ENCODE assay signal across 9 cellular contexts in the genomic region with DNA sequence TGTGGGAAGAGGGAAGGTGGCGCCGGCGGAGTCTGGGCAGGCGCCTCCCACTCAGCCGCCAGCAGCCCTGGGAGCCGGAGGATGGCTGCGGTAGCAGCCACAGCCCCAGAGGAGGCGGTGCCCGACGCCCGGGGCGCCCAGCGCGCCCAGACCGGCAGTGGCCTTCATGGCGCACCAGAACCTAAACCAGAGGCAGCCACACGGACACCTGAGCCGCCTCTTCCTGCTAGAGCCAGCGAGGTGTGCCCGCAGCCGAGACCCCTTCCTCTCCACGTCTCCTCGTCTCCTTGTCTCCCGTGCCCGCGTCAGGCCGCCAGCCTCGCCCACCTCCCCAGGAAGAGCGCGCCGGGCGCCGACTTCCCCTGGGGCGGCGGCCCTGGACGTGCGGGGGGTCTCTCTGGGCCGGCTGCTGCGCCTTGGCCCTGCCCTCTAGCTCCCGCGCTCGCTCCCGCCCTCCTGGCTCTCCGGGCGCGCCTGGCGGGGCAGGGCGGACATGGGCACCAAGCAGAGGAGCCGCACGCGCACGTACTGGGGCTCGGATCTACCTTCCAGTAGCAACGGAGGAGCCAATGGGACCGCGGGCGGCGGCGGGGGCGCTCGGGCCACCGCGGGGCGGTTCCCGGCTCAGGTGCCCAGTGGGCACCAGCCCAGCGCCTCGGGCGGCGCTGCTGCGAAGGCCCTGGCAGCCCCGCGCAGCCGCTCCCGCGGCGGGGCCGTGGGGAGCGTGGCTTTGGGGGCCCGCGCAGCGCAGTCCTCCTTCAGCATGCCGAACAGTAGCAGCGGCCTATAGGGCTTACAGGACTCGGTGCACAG. TPM values are rescaled to one million over a fixed set of nuclear protein-coding genes. Genes with fewer than 3 reads are reported as not detected.
DNase-seq lines count a peak whose midpoint lies in the region; ATAC-seq, FAIRE-seq and TF ChIP-seq lines count a peak whose summit lies in the region.
"Had no signal": no experiment of that assay in that cellular context is flagged by ENCODE, and none has a peak within 500 bp of the region (broad histone marks: within the 10 kb centered on the region; RNA-seq: fewer than 3 reads in every experiment).

No MANE protein-coding gene starts in this region.

- no peaks in the 10 kb centered on the region for H3K9me3 Mint-ChIP-seq in activated naive CD4-positive, alpha-beta T cell treated with anti-CD3 and anti-CD28 coated beads for 36 hours
- no peaks in the 10 kb centered on the region for H3K9me3 Mint-ChIP-seq in activated naive CD8-positive, alpha-beta T cell treated with anti-CD3 and anti-CD28 coated beads, Interleukin-2, amount 50 U/mL, for 24 hours

- peak; percentile 33 for TF ChIP-seq CTCF in left ventricle myocardium inferior (IDR thresholded peaks at IDR 0.05; ENCODE audit: borderline replicate concordance)
- TF ChIP-seq CTCF in pancreas (IDR thresholded peaks at IDR 0.05), result peak in 1 of 4 donors; percentile 9

- H3K4me1 Mint-ChIP-seq in activated naive CD4-positive, alpha-beta T cell treated with anti-CD3 and anti-CD28 coated beads for 36 hours (ENCODE audit: low read depth), result peaks cover 13% of the 10 kb centered on the region
- H3K4me1 Mint-ChIP-seq in activated naive CD8-positive, alpha-beta T cell treated with anti-CD3 and anti-CD28 coated beads, Interleukin-2, amount 50 U/mL, for 24 hours, result peaks cover 31% of the 10 kb centered on the region

- peaks cover 43% of the 10 kb centered on the region for H3K27me3 Mint-ChIP-seq in activated naive CD4-positive, alpha-beta T cell treated with anti-CD3 and anti-CD28 coated beads for 36 hours (ENCODE audit: low read depth)
- H3K27me3 Mint-ChIP-seq in activated naive CD8-positive, alpha-beta T cell treated with anti-CD3 and anti-CD28 coated beads, Interleukin-2, amount 50 U/mL, for 24 hours, result peaks cover 61% of the 10 kb centered on the region

- 0% methylated on average over 66 to 84 of the region's 84 CpGs for WGBS in pancreas, 2 donors

- no peaks in the 10 kb centered on the region for H3K9me3 ChIP-seq in left ventricle myocardium inferior (replicated peaks)
- no peaks in the 10 kb centered on the region for H3K9me3 ChIP-seq in pancreas

- peaks cover 28% of the 10 kb centered on the region for H3K4me1 ChIP-seq in left ventricle myocardium inferior
- H3K4me1 ChIP-seq in pancreas, result peaks cover 11 to 26% (median 16%) of the 10 kb centered on the region in 3 donors

- FAIRE-seq in pancreas (lab: Jason Lieb, UNC), result no peak
- no peak for FAIRE-seq in GM19239 (lab: Jason Lieb, UNC)
- FAIRE-seq: endometrium had no signal

- intact Hi-C loops in activated naive CD4-positive, alpha-beta T cell treated with anti-CD3 and anti-CD28 coated beads for 36 hours (cut with micrococcal nuclease), result loop anchor here (1.0 kb wide), 1 partner anchor 25 kb away; no protein-coding TSS in a partner anchor
- intact Hi-C loops in left ventricle myocardium inferior (cut with micrococcal nuclease) (no loop called here), pancreas (cut with DNase I) (no loop called here)

- H3K27ac ChIP-seq in left ventricle myocardium inferior (replicated peaks) (peak overlapping the region; percentile 86), pancreas (peak overlapping the region; percentile 86 to 98 (median 97))

- H3K36me3 ChIP-seq in left ventricle myocardium inferior (no peaks in the 10 kb centered on the region), pancreas (no peaks in the 10 kb centered on the region)

- CTCF ChIA-PET in activated naive CD4-positive, alpha-beta T cell treated with anti-CD3 and anti-CD28 coated beads for 36 hours (lab: Charles Lee), result no interaction called here

- H3K4me3 Mint-ChIP-seq in activated naive CD4-positive, alpha-beta T cell treated with anti-CD3 and anti-CD28 coated beads for 36 hours, result peak overlapping the region; percentile 62
- H3K4me3 Mint-ChIP-seq in activated naive CD8-positive, alpha-beta T cell treated with anti-CD3 and anti-CD28 coated beads, Interleukin-2, amount 50 U/mL, for 24 hours, result peak overlapping the region; percentile 61

- DNase-seq in activated naive CD4-positive, alpha-beta T cell treated with anti-CD3 and anti-CD28 coated beads for 36 hours, result peak; percentile 24
- DNase-seq in activated naive CD4-positive, alpha-beta T cell treated with anti-CD3 and anti-CD28 coated beads, Interleukin-2, amount 50 U/mL, for 16 hours, result no peak
- peak; percentile 16 for DNase-seq in NCI-H2107 (lab: John Stamatoyannopoulos, UW)
- peak; percentile 25 for DNase-seq in activated naive CD8-positive, alpha-beta T cell treated with anti-CD3 and anti-CD28 coated beads, Interleukin-2, amount 50 U/mL, for 24 hours
- DNase-seq in left ventricle myocardium inferior, result peak; percentile 52
- peak; percentile 78 to 93 (median 84) for DNase-seq in pancreas
- DNase-seq in GM19239 (ENCODE audit: insufficient read length, low spot score), result no peak

- H3K27ac Mint-ChIP-seq in activated naive CD4-positive, alpha-beta T cell treated with anti-CD3 and anti-CD28 coated beads for 36 hours, result no peak overlapping the region
- H3K27ac Mint-ChIP-seq in activated naive CD8-positive, alpha-beta T cell treated with anti-CD3 and anti-CD28 coated beads, Interleukin-2, amount 50 U/mL, for 24 hours, result no peak overlapping the region

- H3K4me3 ChIP-seq in left ventricle myocardium inferior (peak overlapping the region; percentile 82), pancreas (peak overlapping the region; percentile 44 to 69 (median 56))

- peak; percentile 39 for ATAC-seq in activated naive CD8-positive, alpha-beta T cell treated with anti-CD3 and anti-CD28 coated beads, Interleukin-2, amount 50 U/mL, for 24 hours
- ATAC-seq in pancreas, result peak; percentile 83 to 89 (median 88)
- no peak for ATAC-seq in HG02763 (IDR thresholded peaks at IDR 0.05; ENCODE audit: unreplicated experiment)

- H3K36me3 Mint-ChIP-seq in activated naive CD4-positive, alpha-beta T cell treated with anti-CD3 and anti-CD28 coated beads for 36 hours (ENCODE audit: low read depth), result no peaks in the 10 kb centered on the region
- no peaks in the 10 kb centered on the region for H3K36me3 Mint-ChIP-seq in activated naive CD8-positive, alpha-beta T cell treated with anti-CD3 and anti-CD28 coated beads, Interleukin-2, amount 50 U/mL, for 24 hours (ENCODE audit: low read depth)

- H3K27me3 ChIP-seq in left ventricle myocardium inferior (ENCODE audit: low read depth) (peaks cover 52% of the 10 kb centered on the region), pancreas (no peaks in the 10 kb centered on the region)

RNA-seq across cellular contexts. Expression of a gene that starts 33.0 kb away (rescaled TPM):
- total RNA-seq in activated naive CD4-positive, alpha-beta T cell treated with anti-CD3 and anti-CD28 coated beads for 36 hours, result not detected
- 0.49 TPM for total RNA-seq in left ventricle myocardium inferior
- total RNA-seq in pancreas, result 1 to 10 TPM; 1.5 to 3.2 (median 2.1) TPM
- polyA plus RNA-seq in pancreas, result 1 to 10 TPM; 1.7 to 5.9 TPM

Comparison
In these comparisons a context has a peak if more than half of its experiments do, and no peak if none do; other contexts are left out.
1. DNase-seq: peak in activated naive CD4-positive, alpha-beta T cell treated with anti-CD3 and anti-CD28 coated beads for 36 hours (single experiment), NCI-H2107 (single experiment), activated naive CD8-positive, alpha-beta T cell treated with anti-CD3 and anti-CD28 coated beads, Interleukin-2, amount 50 U/mL, for 24 hours (single experiment), left ventricle myocardium inferior (single experiment) and pancreas (6 of 6); none in activated naive CD4-positive, alpha-beta T cell treated with anti-CD3 and anti-CD28 coated beads, Interleukin-2, amount 50 U/mL, for 16 hours (single experiment) and GM19239 (single experiment).